In the genomic region with DNA sequence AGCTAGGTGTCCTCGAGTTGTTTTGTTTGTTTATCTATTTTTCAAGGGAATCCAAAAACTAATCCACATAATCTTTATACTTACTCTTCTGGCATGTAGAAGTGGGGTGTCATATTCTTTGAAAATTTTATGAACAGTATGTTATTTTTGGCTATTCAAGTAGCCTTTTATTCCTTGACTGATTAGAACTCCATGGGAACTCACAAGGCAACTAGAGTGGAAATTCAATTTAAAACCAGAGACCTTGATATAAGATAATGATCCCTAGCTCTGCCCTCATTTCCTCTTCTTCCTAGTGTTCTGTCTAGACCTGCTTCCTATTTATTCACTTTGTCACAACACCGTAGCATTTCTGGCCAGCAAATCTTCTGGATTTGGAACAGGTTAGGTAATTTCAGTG, we compare ENCODE assay signal across 6 cellular contexts.
"Had no signal": no experiment of that assay in that cellular context is flagged by ENCODE, and none has a peak within 500 bp of the region (broad histone marks: within the 10 kb centered on the region; RNA-seq: fewer than 3 reads in every experiment).

No MANE protein-coding gene starts in this region.

- H3K36me3 ChIP-seq: HAP-1 had no signal

- H3K27ac ChIP-seq: GM23248, HL-60 had no signal

- H3K9me3 ChIP-seq: HAP-1 had no signal

- H3K4me3 ChIP-seq: GM23248, HAP-1 had no signal

- H3K9ac ChIP-seq: GM23248 had no signal

- H2AFZ ChIP-seq: GM23248 had no signal

- DNase-seq: GM23248, GOT3, H7, HFFc6 had no signal

- H3K4me1 ChIP-seq: HAP-1 had no signal
